Comparison of ENCODE assay signal across 1 cellular context in genomic region chr15:36612063-36612788, GRCh38.
TF ChIP-seq lines count a peak whose summit lies in the region.

No MANE protein-coding gene starts in this region.

TF ChIP-seq in K562, 482 proteins besides CTCF, POLR2A, EP300 and RAD21 (continued from another document):
- TF ChIP-seq ATF3 (IDR thresholded peaks at IDR 0.05) = peak; percentile 33; the same call in 1 of the 2 replicates
- TF ChIP-seq ATF3 (CRISPR knock-in tag; conservative IDR thresholded peaks at IDR 0.05) = no peak
- peak; percentile 55; the same call in 1 of the 2 replicates for TF ChIP-seq FOSL1 (tag; conservative IDR thresholded peaks at IDR 0.05)
